Comparison of ENCODE assay signal across 1 cellular context in genomic region chr17:8345052-8345690, GRCh38.
TF ChIP-seq lines count a peak whose summit lies in the region.

No MANE protein-coding gene starts in this region.

TF ChIP-seq in HepG2, 621 proteins besides CTCF, POLR2A, EP300 and RAD21:
- no peak for TF ChIP-seq NFKBIZ (CRISPR knock-in tag; IDR thresholded peaks at IDR 0.05)
- no peak for TF ChIP-seq SKI (IDR thresholded peaks at IDR 0.05; ENCODE audit: partially characterized antibody)
- no peak for TF ChIP-seq FOSL1 (CRISPR knock-in tag; IDR thresholded peaks at IDR 0.05; ENCODE audit: borderline replicate concordance)
- no peak for TF ChIP-seq RNF219 (CRISPR knock-in tag; IDR thresholded peaks at IDR 0.05)
- TF ChIP-seq, protein P1, sequence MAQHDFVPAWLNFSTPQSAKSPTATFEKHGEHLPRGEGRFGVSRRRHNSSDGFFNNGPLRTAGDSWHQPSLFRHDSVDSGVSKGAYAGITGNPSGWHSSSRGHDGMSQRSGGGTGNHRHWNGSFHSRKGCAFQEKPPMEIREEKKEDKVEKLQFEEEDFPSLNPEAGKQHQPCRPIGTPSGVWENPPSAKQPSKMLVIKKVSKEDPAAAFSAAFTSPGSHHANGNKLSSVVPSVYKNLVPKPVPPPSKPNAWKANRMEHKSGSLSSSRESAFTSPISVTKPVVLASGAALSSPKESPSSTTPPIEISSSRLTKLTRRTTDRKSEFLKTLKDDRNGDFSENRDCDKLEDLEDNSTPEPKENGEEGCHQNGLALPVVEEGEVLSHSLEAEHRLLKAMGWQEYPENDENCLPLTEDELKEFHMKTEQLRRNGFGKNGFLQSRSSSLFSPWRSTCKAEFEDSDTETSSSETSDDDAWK (CRISPR knock-in tag; IDR thresholded peaks at IDR 0.05): no peak
- TF ChIP-seq PCBP2 (optimal IDR thresholded peaks at IDR 0.05; ENCODE audit: low read depth, low read length, poor library complexity, severe bottlenecking): no peak
- TF ChIP-seq ZNF350 (CRISPR knock-in tag; IDR thresholded peaks at IDR 0.05; ENCODE audit: borderline replicate concordance, low read depth): no peak
